Comparison of ENCODE assay signal across 22 cellular contexts in the genomic region with DNA sequence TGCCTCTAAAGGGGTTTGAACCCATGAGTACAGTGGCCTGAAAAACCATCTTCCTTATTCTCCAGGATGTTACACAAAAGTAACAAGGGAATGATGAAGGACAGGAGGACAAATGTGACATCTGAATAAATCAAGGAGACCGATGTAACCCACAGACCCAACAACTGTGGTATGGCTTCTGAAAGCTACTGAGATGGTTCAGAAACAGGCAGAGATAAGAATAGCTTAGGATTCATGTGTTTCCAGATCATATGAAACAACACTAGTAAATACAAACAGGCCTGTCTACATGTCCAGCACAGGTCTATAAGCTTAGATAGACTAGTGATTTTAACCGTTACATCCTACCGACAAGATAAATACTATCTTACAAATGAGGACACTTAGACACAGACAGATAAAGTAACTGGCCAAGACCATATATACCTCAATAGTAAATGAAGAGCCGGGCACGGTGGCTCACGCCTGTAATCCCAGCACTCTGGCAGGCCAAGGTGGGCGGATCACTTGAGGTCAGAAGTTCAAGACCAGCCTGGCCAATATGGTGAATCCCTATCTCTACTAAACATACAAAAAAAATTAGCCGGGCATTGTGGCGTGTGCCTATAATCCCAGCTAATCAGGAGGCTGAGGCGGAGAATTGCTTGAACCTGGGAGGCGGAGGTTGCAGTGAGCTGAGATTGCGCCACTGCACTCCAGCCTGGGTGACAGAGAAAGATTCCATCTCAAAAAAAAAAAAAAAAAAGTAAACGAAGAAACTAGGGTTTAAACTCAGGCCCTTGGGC.
DNase-seq lines count a peak whose midpoint lies in the region; ATAC-seq and TF ChIP-seq lines count a peak whose summit lies in the region.
"Had no signal": no experiment of that assay in that cellular context is flagged by ENCODE, and none has a peak within 500 bp of the region (broad histone marks: within the 10 kb centered on the region; RNA-seq: fewer than 3 reads in every experiment).

No MANE protein-coding gene starts in this region.

- no peaks in the 10 kb centered on the region for H3K27me3 ChIP-seq in dorsolateral prefrontal cortex
- H3K27me3 ChIP-seq in muscle layer of duodenum (ENCODE audit: low read depth, low read length), result no peaks in the 10 kb centered on the region
- H3K27me3 ChIP-seq in testis, result no peaks in the 10 kb centered on the region
- H3K27me3 ChIP-seq: cardiac muscle cell had no signal

- WGBS in testis, 2 donors, result 82 to 93% methylated on average over 13 of the region's 13 CpGs

- no peak for TF ChIP-seq POLR2A in testis (IDR thresholded peaks at IDR 0.05)

- peaks cover 10 to 32% of the 10 kb centered on the region in 2 donors for H3K4me1 ChIP-seq in muscle layer of duodenum (ENCODE audit: control insufficient read depth in 1 of 2, insufficient read depth in 2 of 2, low read length in 2 of 2)
- peaks cover 29% of the 10 kb centered on the region for H3K4me1 ChIP-seq in testis

- no peak for DNase-seq in dorsolateral prefrontal cortex
- DNase-seq in testis, result no peak
- DNase-seq in substantia nigra (lab: John Stamatoyannopoulos, UW), result no peak
- DNase-seq: activated naive CD4-positive, alpha-beta T cell; activated T-cell treated with anti-CD3 and anti-CD28 coated beads, Interleukin-2, amount 50 U/mL, for 4 hours; C1 segment of cervical spinal cord; Calu3; NCI-H1048; NCI-H187; NCI-H774; nephron progenitor cell; SHP77 treated with DMSO at 0.1 percent for 48 hours; stimulated activated naive B cell treated with anti-CD40 and anti-IgM and Interleukin-4, amounts not matched to agents 10 μg/mL and 1 μg/mL and 100 μg/mL, for 72 hours; SW 1271 had no signal

- no peaks in the 10 kb centered on the region for H3K36me3 ChIP-seq in muscle layer of duodenum (ENCODE audit: control insufficient read depth in 1 of 2, insufficient read depth in 2 of 2, low read length in 2 of 2)
- H3K36me3 ChIP-seq in testis (ENCODE audit: low read depth, missing control alignments), result no peaks in the 10 kb centered on the region
- H3K36me3 ChIP-seq: cardiac muscle cell had no signal

- intact Hi-C loops in dorsolateral prefrontal cortex (cut with DNase I) (no loop called here), testis (cut with DNase I; ENCODE audit: low total_unique reads) (no loop called here)

- H3K4me3 ChIP-seq in dorsolateral prefrontal cortex, result no peak overlapping the region
- no peak overlapping the region for H3K4me3 ChIP-seq in muscle layer of duodenum (ENCODE audit: low read depth in 1 of 2, low read length in 2 of 2)
- H3K4me3 ChIP-seq in testis, result no peak overlapping the region
- H3K4me3 ChIP-seq: cardiac muscle cell, GM23338, smooth muscle cell had no signal

- no peak for ATAC-seq in HG03442 (IDR thresholded peaks at IDR 0.05; ENCODE audit: unreplicated experiment)
- no peak for ATAC-seq in GM18517 (IDR thresholded peaks at IDR 0.05; ENCODE audit: unreplicated experiment)
- ATAC-seq: activated T-cell treated with anti-CD3 and anti-CD28 coated beads, Interleukin-2, amount 50 U/mL, for 4 hours; GM23338; stimulated activated naive B cell treated with anti-CD40 and anti-IgM and Interleukin-4, amounts not matched to agents 10 μg/mL and 1 μg/mL and 100 μg/mL, for 72 hours had no signal

- H3K27ac ChIP-seq in VCaP, result peak overlapping the region; percentile 78; the same call in 1 of the 2 replicates
- peak overlapping the region in 54 of 59 donors; percentile 3 to 95 (median 86) for H3K27ac ChIP-seq in dorsolateral prefrontal cortex
- H3K27ac ChIP-seq in muscle layer of duodenum (ENCODE audit: low read length), result peak overlapping the region; percentile 56
- H3K27ac ChIP-seq in testis, result peak overlapping the region; percentile 4 to 89
- no peak overlapping the region for H3K27ac ChIP-seq in substantia nigra (ENCODE audit: low read depth, low read length, poor library complexity, severe bottlenecking)
- H3K27ac ChIP-seq: cardiac muscle cell, epithelial cell of prostate had no signal

- no peaks in the 10 kb centered on the region for H3K9me3 ChIP-seq in muscle layer of duodenum (ENCODE audit: control insufficient read depth in 1 of 2, low read length in 2 of 2)
- no peaks in the 10 kb centered on the region for H3K9me3 ChIP-seq in testis

- TF ChIP-seq CTCF in VCaP (conservative IDR thresholded peaks at IDR 0.05) (no peak), dorsolateral prefrontal cortex (IDR thresholded peaks at IDR 0.05 in 54 of 56, conservative IDR thresholded peaks at IDR 0.05 in 2 of 56; ENCODE audit: low read depth in 1 of 56, partially characterized antibody in 56 of 56) (no peak), testis (IDR thresholded peaks at IDR 0.05) (no peak)
